ENCODE assay signal across 2 cellular contexts in genomic region chr11:123548774-123549173, GRCh38.
TF ChIP-seq lines count a peak whose summit lies in the region.

No MANE protein-coding gene starts in this region.

TF ChIP-seq in GM23338, 12 proteins besides CTCF, POLR2A, EP300 and RAD21:
- no peak for TF ChIP-seq CREB1 (CRISPR knock-in tag; IDR thresholded peaks at IDR 0.05; ENCODE audit: low read depth)
- TF ChIP-seq NANOG (IDR thresholded peaks at IDR 0.05; ENCODE audit: borderline replicate concordance): no peak
- TF ChIP-seq ZNF331 (CRISPR knock-in tag; IDR thresholded peaks at IDR 0.05; ENCODE audit: low read depth): no peak
- TF ChIP-seq, protein P1, sequence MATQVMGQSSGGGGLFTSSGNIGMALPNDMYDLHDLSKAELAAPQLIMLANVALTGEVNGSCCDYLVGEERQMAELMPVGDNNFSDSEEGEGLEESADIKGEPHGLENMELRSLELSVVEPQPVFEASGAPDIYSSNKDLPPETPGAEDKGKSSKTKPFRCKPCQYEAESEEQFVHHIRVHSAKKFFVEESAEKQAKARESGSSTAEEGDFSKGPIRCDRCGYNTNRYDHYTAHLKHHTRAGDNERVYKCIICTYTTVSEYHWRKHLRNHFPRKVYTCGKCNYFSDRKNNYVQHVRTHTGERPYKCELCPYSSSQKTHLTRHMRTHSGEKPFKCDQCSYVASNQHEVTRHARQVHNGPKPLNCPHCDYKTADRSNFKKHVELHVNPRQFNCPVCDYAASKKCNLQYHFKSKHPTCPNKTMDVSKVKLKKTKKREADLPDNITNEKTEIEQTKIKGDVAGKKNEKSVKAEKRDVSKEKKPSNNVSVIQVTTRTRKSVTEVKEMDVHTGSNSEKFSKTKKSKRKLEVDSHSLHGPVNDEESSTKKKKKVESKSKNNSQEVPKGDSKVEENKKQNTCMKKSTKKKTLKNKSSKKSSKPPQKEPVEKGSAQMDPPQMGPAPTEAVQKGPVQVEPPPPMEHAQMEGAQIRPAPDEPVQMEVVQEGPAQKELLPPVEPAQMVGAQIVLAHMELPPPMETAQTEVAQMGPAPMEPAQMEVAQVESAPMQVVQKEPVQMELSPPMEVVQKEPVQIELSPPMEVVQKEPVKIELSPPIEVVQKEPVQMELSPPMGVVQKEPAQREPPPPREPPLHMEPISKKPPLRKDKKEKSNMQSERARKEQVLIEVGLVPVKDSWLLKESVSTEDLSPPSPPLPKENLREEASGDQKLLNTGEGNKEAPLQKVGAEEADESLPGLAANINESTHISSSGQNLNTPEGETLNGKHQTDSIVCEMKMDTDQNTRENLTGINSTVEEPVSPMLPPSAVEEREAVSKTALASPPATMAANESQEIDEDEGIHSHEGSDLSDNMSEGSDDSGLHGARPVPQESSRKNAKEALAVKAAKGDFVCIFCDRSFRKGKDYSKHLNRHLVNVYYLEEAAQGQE (IDR thresholded peaks at IDR 0.05; ENCODE audit: unreplicated experiment): no peak
- no peak for TF ChIP-seq EZH2phosphoT487 (IDR thresholded peaks at IDR 0.05; ENCODE audit: unreplicated experiment)
- TF ChIP-seq POLR2AphosphoS5 (IDR thresholded peaks at IDR 0.05; ENCODE audit: low read depth): no peak
- no peak for TF ChIP-seq ETS1 (IDR thresholded peaks at IDR 0.05)
- no peak for TF ChIP-seq JUNB (IDR thresholded peaks at IDR 0.05; ENCODE audit: unreplicated experiment)
- no peak for TF ChIP-seq ZNF462 (CRISPR knock-in tag; IDR thresholded peaks at IDR 0.05)
- no peak for TF ChIP-seq ZNF114 (CRISPR knock-in tag; IDR thresholded peaks at IDR 0.05)
- no peak for TF ChIP-seq STAT1 (IDR thresholded peaks at IDR 0.05; ENCODE audit: unreplicated experiment)
- no peak for TF ChIP-seq EZH2 (IDR thresholded peaks at IDR 0.05; ENCODE audit: low read depth, unreplicated experiment)
TF ChIP-seq in GM23338: peak in this region for 0.

TF ChIP-seq in H1, 55 proteins besides CTCF, POLR2A, EP300 and RAD21:
- no peak for TF ChIP-seq TAF1 (IDR thresholded peaks at IDR 0.05; ENCODE audit: low read depth, low read length)
- TF ChIP-seq BACH1 (IDR thresholded peaks at IDR 0.05; ENCODE audit: low read length): no peak
- no peak for TF ChIP-seq KDM4A (IDR thresholded peaks at IDR 0.05; ENCODE audit: low read depth, low read length, severe bottlenecking)
- TF ChIP-seq POLR2AphosphoS5 (IDR thresholded peaks at IDR 0.05; ENCODE audit: low read depth, low read length): no peak
- no peak for TF ChIP-seq SRF (IDR thresholded peaks at IDR 0.05; ENCODE audit: low read depth, low read length)
- no peak for TF ChIP-seq NANOG (IDR thresholded peaks at IDR 0.05; ENCODE audit: insufficient read depth, low read depth, low read length, poor library complexity, severe bottlenecking)
- TF ChIP-seq SIX5 (IDR thresholded peaks at IDR 0.05; ENCODE audit: low read depth, low read length): no peak
- TF ChIP-seq NRF1 (IDR thresholded peaks at IDR 0.05; ENCODE audit: low read depth, low read length): no peak
- no peak for TF ChIP-seq TCF12 (IDR thresholded peaks at IDR 0.05; ENCODE audit: low read depth, low read length)
- TF ChIP-seq SP4 (IDR thresholded peaks at IDR 0.05; ENCODE audit: low read length): no peak
